ENCODE assay signal across 14 cellular contexts in the genomic region with DNA sequence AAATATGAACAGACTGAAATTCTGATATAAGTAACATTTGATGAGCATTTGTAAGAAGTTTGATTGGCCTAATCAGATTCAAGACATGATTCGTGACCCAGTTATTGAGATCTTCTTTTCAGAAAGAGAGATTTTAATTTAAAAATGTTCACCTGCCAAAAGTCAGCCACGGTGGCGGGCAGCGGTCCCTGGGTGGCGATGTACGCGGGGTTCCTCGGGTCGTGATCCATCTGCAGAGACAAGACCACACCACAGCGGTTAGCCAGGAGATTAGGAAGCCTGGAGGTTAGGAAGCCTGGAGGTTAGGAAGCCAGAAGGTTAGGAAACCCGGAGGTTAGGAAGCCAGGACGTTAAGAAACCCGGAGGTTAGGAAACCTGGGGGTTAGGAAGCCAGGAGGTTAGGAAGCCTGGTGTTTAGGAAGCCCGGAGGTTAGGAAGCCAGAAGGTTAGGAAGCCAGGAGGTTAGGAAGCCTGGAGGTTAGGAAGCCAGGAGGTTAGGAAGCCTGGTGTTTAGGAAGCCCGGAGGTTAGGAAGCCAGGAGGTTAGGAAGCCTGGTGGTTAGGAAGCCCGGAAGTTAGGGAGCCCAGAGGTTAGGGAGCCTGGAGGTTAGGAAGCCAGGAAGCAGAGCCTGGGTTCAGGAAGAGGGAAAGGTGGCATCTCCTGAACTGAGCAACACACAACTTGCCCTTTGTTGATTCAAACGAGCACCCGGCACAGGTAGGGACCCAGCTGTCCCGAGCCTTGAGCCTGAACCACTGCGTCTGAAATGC.
DNase-seq lines count a peak whose midpoint lies in the region; ATAC-seq, FAIRE-seq and TF ChIP-seq lines count a peak whose summit lies in the region.
"Had no signal": no experiment of that assay in that cellular context is flagged by ENCODE, and none has a peak within 500 bp of the region (broad histone marks: within the 10 kb centered on the region; RNA-seq: fewer than 3 reads in every experiment).

No MANE protein-coding gene starts in this region.

- no peak for FAIRE-seq in kidney (lab: Jason Lieb, UNC)

- H3K9ac ChIP-seq in liver (ENCODE audit: low read depth in 1 of 2, low read length in 2 of 2), result no peak overlapping the region
- H3K9ac ChIP-seq in kidney (ENCODE audit: low read length in 2 of 2), result no peak overlapping the region
- H3K9ac ChIP-seq: BLaER1 treated with 17β-estradiol and CSF1 and Interleukin-3, amounts not matched to agents 10 nM and 100 nM had no signal

- H3K36me3 ChIP-seq in liver (ENCODE audit: control insufficient read depth in 4 of 4, insufficient read depth in 3 of 4, low read depth in 1 of 4, low read length in 3 of 4) (no peaks in the 10 kb centered on the region), right lobe of liver (no peaks in the 10 kb centered on the region), kidney (ENCODE audit: control insufficient read depth in 1 of 2, insufficient read depth in 2 of 2, low read length in 2 of 2) (no peaks in the 10 kb centered on the region), spleen (no peaks in the 10 kb centered on the region)
- H3K36me3 ChIP-seq: BLaER1 treated with 17β-estradiol and CSF1 and Interleukin-3, amounts not matched to agents 10 nM and 100 nM; HAP-1 had no signal

- H3K9me3 Mint-ChIP-seq in brain, result peaks cover 0 to 91% (median 0%) of the 10 kb centered on the region in 5 experiments
- H3K9me3 Mint-ChIP-seq: CD4-positive, CD25-positive, alpha-beta regulatory T cell had no signal

- H3K27me3 Mint-ChIP-seq in brain, result peaks cover 4% of the 10 kb centered on the region

- no peak for DNase-seq in right lobe of liver
- DNase-seq in kidney, result peak; percentile 37
- DNase-seq in spleen, result peak; percentile 24
- no peak for DNase-seq in NCI-H524 (lab: John Stamatoyannopoulos, UW)
- DNase-seq: ACHN; CD4-positive, CD25-positive, alpha-beta regulatory T cell; DMS53; GOT3 had no signal

- H3K27ac ChIP-seq in liver (ENCODE audit: low read depth in 1 of 2, low read length in 2 of 2) (no peak overlapping the region), right lobe of liver (no peak overlapping the region), kidney (ENCODE audit: low read depth in 2 of 2, low read length in 2 of 2) (no peak overlapping the region), spleen (no peak overlapping the region)
- H3K27ac ChIP-seq: BLaER1 treated with 17β-estradiol and CSF1 and Interleukin-3, amounts not matched to agents 10 nM and 100 nM had no signal

- peak overlapping the region in 3 of 5 experiments; percentile 45 to 95 (median 48) for H3K27ac Mint-ChIP-seq in brain
- H3K27ac Mint-ChIP-seq: CD4-positive, CD25-positive, alpha-beta regulatory T cell had no signal

- H3K36me3 Mint-ChIP-seq in brain, result peaks cover 54% of the 10 kb centered on the region

- peaks cover 47% of the 10 kb centered on the region for H3K4me1 Mint-ChIP-seq in brain

- ATAC-seq in right lobe of liver (no peak), HG03045 (IDR thresholded peaks at IDR 0.05; ENCODE audit: unreplicated experiment) (no peak), GM21515 (IDR thresholded peaks at IDR 0.05; ENCODE audit: unreplicated experiment) (no peak)

- intact Hi-C loops in right lobe of liver (cut with DNase I) (no loop called here), kidney (cut with DNase I) (no loop called here), spleen (cut with DNase I; ENCODE audit: low total_unique reads) (no loop called here)

- H3K4me3 Mint-ChIP-seq in brain, result no peak overlapping the region
- H3K4me3 Mint-ChIP-seq: CD4-positive, CD25-positive, alpha-beta regulatory T cell had no signal

- TF ChIP-seq POLR2A in right lobe of liver (IDR thresholded peaks at IDR 0.05) (no peak), spleen (IDR thresholded peaks at IDR 0.05) (no peak)

- H3K4me3 ChIP-seq in liver (ENCODE audit: low read depth in 1 of 3, low read length in 3 of 3), result no peak overlapping the region
- no peak overlapping the region for H3K4me3 ChIP-seq in right lobe of liver
- no peak overlapping the region for H3K4me3 ChIP-seq in kidney (ENCODE audit: low read length in 2 of 2)
- H3K4me3 ChIP-seq in spleen, result no peak overlapping the region
- H3K4me3 ChIP-seq: BLaER1 treated with 17β-estradiol and CSF1 and Interleukin-3, amounts not matched to agents 10 nM and 100 nM; HAP-1 had no signal

- H3K4me1 ChIP-seq in liver (ENCODE audit: control insufficient read depth in 4 of 4, insufficient read depth in 4 of 4, low read length in 3 of 4) (no peaks in the 10 kb centered on the region), right lobe of liver (no peaks in the 10 kb centered on the region), kidney (ENCODE audit: control insufficient read depth in 1 of 2, insufficient read depth in 1 of 2, low read depth in 1 of 2, low read length in 2 of 2) (no peaks in the 10 kb centered on the region), spleen (no peaks in the 10 kb centered on the region)
- H3K4me1 ChIP-seq: HAP-1 had no signal

- TF ChIP-seq CTCF in liver (IDR thresholded peaks at IDR 0.05; ENCODE audit: low read depth, low read length, missing input control), result no peak
- no peak for TF ChIP-seq CTCF in right lobe of liver (IDR thresholded peaks at IDR 0.05)
- no peak for TF ChIP-seq CTCF in brain (conservative IDR thresholded peaks at IDR 0.05)
- TF ChIP-seq CTCF in kidney (IDR thresholded peaks at IDR 0.05; ENCODE audit: borderline replicate concordance, extremely low read depth, insufficient read depth), result no peak
- no peak for TF ChIP-seq CTCF in spleen (IDR thresholded peaks at IDR 0.05 in 8 of 11, conservative IDR thresholded peaks at IDR 0.05 in 3 of 11)

- 88% methylated on average over 20 of the region's 20 CpGs for WGBS in liver
- WGBS in right lobe of liver (ENCODE audit: insufficient coverage, low coverage, low lambda C conversion rate, missing lambda C conversion rate), result 68% methylated on average over 17 of the region's 20 CpGs
- WGBS in spleen, 5 donors, result 76 to 85% (median 80%) methylated on average over 20 of the region's 20 CpGs

- H3K9me3 ChIP-seq in liver (ENCODE audit: control insufficient read depth in 4 of 4, low read length in 3 of 4) (no peaks in the 10 kb centered on the region), right lobe of liver (no peaks in the 10 kb centered on the region), kidney (ENCODE audit: control insufficient read depth in 1 of 2, low read length in 2 of 2) (no peaks in the 10 kb centered on the region), spleen (no peaks in the 10 kb centered on the region)
- H3K9me3 ChIP-seq: HAP-1 had no signal

- no peak for TF ChIP-seq RAD21 in liver (IDR thresholded peaks at IDR 0.05)

- peaks cover 0 to 5% (median 2%) of the 10 kb centered on the region in 4 donors for H3K27me3 ChIP-seq in liver (ENCODE audit: control insufficient read depth in 4 of 4, insufficient read depth in 4 of 4, low read length in 3 of 4)
- H3K27me3 ChIP-seq in right lobe of liver, result no peaks in the 10 kb centered on the region
- H3K27me3 ChIP-seq in spleen (replicated peaks in 1 of 7), result peaks cover 0 to 6% (median 0%) of the 10 kb centered on the region in 7 donors
- H3K27me3 ChIP-seq: BLaER1 treated with 17β-estradiol and CSF1 and Interleukin-3, amounts not matched to agents 10 nM and 100 nM had no signal

TF ChIP-seq in liver, 16 proteins besides CTCF, POLR2A, EP300 and RAD21:
- peak; percentile 24 for TF ChIP-seq NR2F2 (IDR thresholded peaks at IDR 0.05)
- no peak for TF ChIP-seq RXRA (IDR thresholded peaks at IDR 0.05)
TF ChIP-seq in liver: peak in this region for 1.

Comparison
In these comparisons a context has a peak if more than half of its experiments do, and no peak if none do; other contexts are left out.
1. DNase-seq: peak in kidney (single experiment) and spleen (single experiment); none in right lobe of liver (0 of 3) and NCI-H524 (0 of 2).